ENCODE assay signal across 8 cellular contexts in the genomic region with DNA sequence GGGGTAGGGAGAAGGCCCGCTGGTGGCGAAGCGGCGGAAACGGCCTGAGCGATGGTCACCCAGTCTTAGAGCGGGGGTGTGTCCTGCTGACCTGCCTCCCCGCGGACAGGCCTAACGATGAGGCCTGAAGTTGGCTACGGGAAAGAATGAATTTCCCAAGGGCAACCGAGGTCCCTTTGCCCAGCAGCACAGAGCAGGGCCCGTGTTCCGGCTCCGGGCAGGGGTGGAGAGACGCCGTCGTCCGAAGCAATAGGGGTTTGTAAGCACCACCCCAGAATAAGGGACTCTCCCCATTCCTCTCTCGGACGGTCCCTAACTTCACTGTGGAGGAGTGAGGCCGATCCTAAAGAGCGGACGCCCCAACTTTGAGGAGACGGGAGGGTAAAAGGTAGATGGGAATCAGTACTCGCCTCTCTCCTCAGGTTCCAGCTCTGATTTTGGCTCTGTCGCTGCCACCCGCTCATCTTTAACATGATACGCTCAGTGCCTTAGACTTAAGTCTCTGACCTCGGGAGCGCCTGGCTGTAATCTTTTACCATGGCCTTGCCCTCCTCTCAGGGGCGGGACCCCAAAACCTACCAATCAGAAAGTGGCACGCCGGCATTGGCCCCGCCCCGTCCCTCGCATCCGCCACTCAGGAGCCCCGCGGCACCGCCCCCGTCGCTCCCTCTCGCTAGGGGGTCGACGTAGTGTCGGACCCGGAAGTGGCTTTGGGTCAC. TPM values are rescaled to one million over a fixed set of nuclear protein-coding genes. Genes with fewer than 3 reads are reported as not detected.
DNase-seq lines count a peak whose midpoint lies in the region; ATAC-seq, FAIRE-seq and TF ChIP-seq lines count a peak whose summit lies in the region.

Gene DDIT3 (minus strand): TSS at position 507 of the 719 bp plus-strand sequence. CDS start 3,108 bp downstream, outside the sequence.

- no peak within 1 kb of the TSS for H2AFZ ChIP-seq in H1 (ENCODE audit: low read length)

- H3K4ac ChIP-seq in H1 (replicated peaks; ENCODE audit: insufficient read length, low read depth, low read length): peak within 1 kb of the TSS; percentile 9

- H2BK12ac ChIP-seq in H1 (ENCODE audit: low read depth, low read length): peak within 1 kb of the TSS; percentile 64; the same call in 1 of the 2 replicates

- peak within 1 kb of the TSS; percentile 18; the same call in 1 of the 2 replicates for H2BK20ac ChIP-seq in H1 (ENCODE audit: low read length)

- peaks cover 20% of the 10 kb centered on the region for H3K4me1 ChIP-seq in HUES48 (ENCODE audit: control insufficient read depth, insufficient read depth, low read length)
- peaks cover 9% of the 10 kb centered on the region for H3K4me1 ChIP-seq in NT2/D1 (ENCODE audit: insufficient read depth, insufficient read length)
- peaks cover 8 to 24% (median 14%) of the 10 kb centered on the region in 4 experiments for H3K4me1 ChIP-seq in H1 (replicated peaks in 1 of 4; ENCODE audit: control insufficient read depth in 3 of 4, insufficient read depth in 4 of 4, low read length in 3 of 4)

- no peak; a peak in 1 of 3 replicates for TF ChIP-seq EP300 in H1 (IDR thresholded peaks at IDR 0.05; ENCODE audit: borderline replicate concordance in 1 of 2, low read depth in 2 of 2, low read length in 2 of 2)

- H3K27me3 ChIP-seq in HUES48 (ENCODE audit: control insufficient read depth, insufficient read depth, low read length) (no peaks in the 10 kb centered on the region), NT2/D1 (ENCODE audit: insufficient read depth, insufficient read length) (no peaks in the 10 kb centered on the region), H1 (replicated peaks in 1 of 4; ENCODE audit: control insufficient read depth in 3 of 4, extremely low read depth in 1 of 4, insufficient read depth in 3 of 4, low read length in 3 of 4) (no peaks in the 10 kb centered on the region)

- peak; percentile 98 for DNase-seq in COR-L47 (lab: John Stamatoyannopoulos, UW)
- DNase-seq in NT2/D1 (ENCODE audit: low read depth, low spot score): no peak
- peak; percentile 100 for DNase-seq in activated CD8-positive, alpha-beta memory T cell treated with anti-CD3 and anti-CD28 coated beads, Interleukin-2, amount 10 ng/mL, durations not matched to agents 7 days and 5 days
- DNase-seq in H1 (ENCODE audit: low read depth in 1 of 2, low spot score in 2 of 2): peak; percentile 96 to 100
- DNase-seq in mesenteric fat pad (ENCODE audit: low spot score): peak; percentile 100
- peak; percentile 98 for DNase-seq in stimulated activated CD8-positive, alpha-beta memory T cell treated with anti-CD3 and anti-CD28 coated beads, Interleukin-15, amount 100 ng/mL, for 1 hour (ENCODE audit: low read depth)

- peaks cover 55% of the 10 kb centered on the region for H3K4me1 Mint-ChIP-seq in activated CD8-positive, alpha-beta memory T cell treated with anti-CD3 and anti-CD28 coated beads, Interleukin-2, amount 10 ng/mL, durations not matched to agents 7 days and 5 days

- peaks cover 51% of the 10 kb centered on the region for H3K36me3 ChIP-seq in HUES48 (ENCODE audit: control insufficient read depth, insufficient read depth, low read length)
- peaks cover 59% of the 10 kb centered on the region for H3K36me3 ChIP-seq in NT2/D1 (ENCODE audit: insufficient read depth, insufficient read length, low read length)
- H3K36me3 ChIP-seq in H1 (ENCODE audit: control insufficient read depth in 2 of 4, insufficient read depth in 4 of 4, low read length in 3 of 4): peaks cover 23 to 45% (median 27%) of the 10 kb centered on the region in 4 experiments

- CTCF ChIA-PET in activated CD8-positive, alpha-beta memory T cell treated with anti-CD3 and anti-CD28 coated beads, Interleukin-2, amount 10 ng/mL, durations not matched to agents 7 days and 5 days (lab: Charles Lee): interaction anchor here (1.0 to 2.7 kb wide), 7 partner anchors 23 to 92 kb away, joined by 3 to 10 read pairs (median 3); partner anchors contain the start of genes ARHGEF25, DCTN2 and GLI1
- CTCF ChIA-PET in H1 (lab: Charles Lee; ENCODE audit: partially characterized antibody): interaction anchor here (0.8 to 2.0 kb wide), 6 partner anchors 21 to 276 kb away, joined by 3 to 5 read pairs (median 4); partner anchors contain the start of gene INHBE

- H2AK5ac ChIP-seq in H1 (ENCODE audit: low read depth, low read length): no peak within 1 kb of the TSS

- H3K23ac ChIP-seq in H1 (ENCODE audit: insufficient read length): no peak within 1 kb of the TSS

- H3K4me3 ChIP-seq in HUES48 (ENCODE audit: low read depth, low read length) (peak within 1 kb of the TSS; percentile 92), NT2/D1 (ENCODE audit: insufficient read length, low read depth) (peak within 1 kb of the TSS; percentile 84), H1 (ENCODE audit: extremely low read depth in 1 of 4, insufficient read depth in 2 of 4, low read depth in 3 of 4, low read length in 4 of 4) (peak within 1 kb of the TSS; percentile 80 to 95 (median 91))

- peak within 1 kb of the TSS; percentile 22 for H3K56ac ChIP-seq in H1 (replicated peaks; ENCODE audit: insufficient read length, low read depth, low read length)

- TF ChIP-seq RAD21 in H1 (IDR thresholded peaks at IDR 0.05 in 1 of 2, conservative IDR thresholded peaks at IDR 0.05 in 1 of 2; ENCODE audit: low read depth in 2 of 2, low read length in 2 of 2): no peak

- no peak within 1 kb of the TSS for H3K14ac ChIP-seq in H1 (ENCODE audit: insufficient read length)

- H2BK5ac ChIP-seq in H1 (ENCODE audit: low read depth, low read length): peak within 1 kb of the TSS; percentile 86

- no peaks in the 10 kb centered on the region for H3K9me3 Mint-ChIP-seq in activated CD8-positive, alpha-beta memory T cell treated with anti-CD3 and anti-CD28 coated beads, Interleukin-2, amount 10 ng/mL, durations not matched to agents 7 days and 5 days (ENCODE audit: low read depth)

- H3K4me2 ChIP-seq in H1 (ENCODE audit: insufficient read depth in 1 of 2, low read depth in 2 of 2, low read length in 2 of 2): peak within 1 kb of the TSS; percentile 81 to 96

- peak within 1 kb of the TSS; percentile 65 for H3K18ac ChIP-seq in H1 (ENCODE audit: extremely low read depth, low read length)

- H3K9me3 ChIP-seq in HUES48 (ENCODE audit: control insufficient read depth, insufficient read depth, low read length) (no peaks in the 10 kb centered on the region), NT2/D1 (ENCODE audit: insufficient read depth, low read length) (no peaks in the 10 kb centered on the region), H1 (ENCODE audit: insufficient read depth in 2 of 2, low read depth in 1 of 2, low read length in 1 of 2) (no peaks in the 10 kb centered on the region)

- peak within 1 kb of the TSS; percentile 73; the same call in 1 of the 2 replicates for H4K8ac ChIP-seq in H1 (ENCODE audit: extremely low read depth, insufficient read depth, low read length)

- no peak for FAIRE-seq in H1 (lab: Jason Lieb, UNC)

- peak within 1 kb of the TSS; percentile 93 for H3K4me3 Mint-ChIP-seq in activated CD8-positive, alpha-beta memory T cell treated with anti-CD3 and anti-CD28 coated beads, Interleukin-2, amount 10 ng/mL, durations not matched to agents 7 days and 5 days

- H3K9ac ChIP-seq in HUES48 (ENCODE audit: low read depth, low read length) (peak within 1 kb of the TSS; percentile 93), NT2/D1 (ENCODE audit: insufficient read length, low read depth) (peak within 1 kb of the TSS; percentile 95), H1 (replicated peaks in 1 of 4; ENCODE audit: extremely low read depth in 1 of 4, low read depth in 3 of 4, low read length in 3 of 4) (peak within 1 kb of the TSS; percentile 73 to 98 (median 91))

- peaks cover 0 to 29% of the 10 kb centered on the region in 2 experiments; a peak in 2 of 4 replicates for H3K79me2 ChIP-seq in H1 (ENCODE audit: control insufficient read depth in 1 of 2, insufficient read depth in 2 of 2, low read length in 2 of 2)

- peak within 1 kb of the TSS; percentile 38 for H4K5ac ChIP-seq in H1 (ENCODE audit: insufficient read length, low read depth, low read length)

- no peak within 1 kb of the TSS for H4K91ac ChIP-seq in H1 (replicated peaks; ENCODE audit: insufficient read length, low read length)

- 0 out of 2 replicates have a peak within 1 kb of the TSS, but pooled peaks have one; percentile 55 for H2BK15ac ChIP-seq in H1 (ENCODE audit: low read length)

- H3K23me2 ChIP-seq in H1 (ENCODE audit: low read depth, low read length): peaks cover 19% of the 10 kb centered on the region

- WGBS in H1 (ENCODE audit: extremely low coverage in 1 of 2, insufficient coverage in 1 of 2, insufficient read length in 1 of 2, insufficient replicate concordance in 2 of 2, low coverage in 1 of 2, low lambda C conversion rate in 2 of 2, missing lambda C conversion rate in 1 of 2), 2 experiments: 3% methylated on average over 40 of the region's 48 CpGs; no CpG with 5 or more reads in 1 of the 2 experiments

- TF ChIP-seq POLR2A in H1 (IDR thresholded peaks at IDR 0.05; ENCODE audit: control extremely low read depth in 1 of 2, low read depth in 2 of 2, low read length in 2 of 2): peak in 1 of 2 experiments; percentile 99; a peak in 2 of 3 replicates

- H3K27me3 Mint-ChIP-seq in activated CD8-positive, alpha-beta memory T cell treated with anti-CD3 and anti-CD28 coated beads, Interleukin-2, amount 10 ng/mL, durations not matched to agents 7 days and 5 days: no peaks in the 10 kb centered on the region

- H3K36me3 Mint-ChIP-seq in activated CD8-positive, alpha-beta memory T cell treated with anti-CD3 and anti-CD28 coated beads, Interleukin-2, amount 10 ng/mL, durations not matched to agents 7 days and 5 days: peaks cover 49% of the 10 kb centered on the region

- POLR2A ChIA-PET in H1 (lab: Charles Lee; ENCODE audit: partially characterized antibody): interaction anchor here (0.8 to 6.0 kb wide), 36 partner anchors 9 to 1333 kb away, joined by 3 to 60 read pairs (median 4); partner anchors contain the start of genes ARHGEF25, DCTN2, KIF5A and LRP1

- no peak within 1 kb of the TSS for H2BK120ac ChIP-seq in H1 (replicated peaks; ENCODE audit: low read depth, low read length)

- no peak; a peak in 1 of 4 replicates for TF ChIP-seq CTCF in H1 (IDR thresholded peaks at IDR 0.05; ENCODE audit: control extremely low read depth in 1 of 3, insufficient read depth in 1 of 3, low read depth in 1 of 3, low read length in 3 of 3)

- peaks cover 7 to 17% of the 10 kb centered on the region in 2 experiments for H4K20me1 ChIP-seq in H1 (replicated peaks in 1 of 2; ENCODE audit: control insufficient read depth in 1 of 2, insufficient read depth in 2 of 2, low read length in 2 of 2)

- H3K27ac Mint-ChIP-seq in activated CD8-positive, alpha-beta memory T cell treated with anti-CD3 and anti-CD28 coated beads, Interleukin-2, amount 10 ng/mL, durations not matched to agents 7 days and 5 days: peak within 1 kb of the TSS; percentile 100

- H3K79me1 ChIP-seq in H1 (ENCODE audit: low read depth, low read length): no peaks in the 10 kb centered on the region; the same call in 1 of the 2 replicates

- ATAC-seq in GM21390 (IDR thresholded peaks at IDR 0.05; ENCODE audit: unreplicated experiment): peak; percentile 69
- peak; percentile 73 for ATAC-seq in activated CD8-positive, alpha-beta memory T cell treated with anti-CD3 and anti-CD28 coated beads, Interleukin-2, amount 10 ng/mL, durations not matched to agents 7 days and 5 days

- H3K27ac ChIP-seq in HUES48 (ENCODE audit: low read depth, low read length): peak within 1 kb of the TSS; percentile 99
- H3K27ac ChIP-seq in H1 (ENCODE audit: low read depth, low read length): peak within 1 kb of the TSS; percentile 88

RNA-seq across cellular contexts. Expression of gene DDIT3, which starts in this region (rescaled TPM):
- 10 to 100 TPM; 15.3 to 15.9 TPM for total RNA-seq in activated CD8-positive, alpha-beta memory T cell treated with anti-CD3 and anti-CD28 coated beads, Interleukin-2, amount 10 ng/mL, durations not matched to agents 7 days and 5 days
- total RNA-seq in H1 (2021; fragmentation: NEBNext Ultra II Directional; extraction: Animal tissue kit (Norgen Biotek cat#: 25700)): 4.9 TPM in 2 replicates
- 4.7 and 5.7 TPM in 2 replicates for polyA plus RNA-seq in H1 (2011; rRNA removed)
- 8.3 TPM for polyA plus RNA-seq in H1 (2011; cell fraction: cytosol; rRNA removed)
- 7.3 TPM for polyA plus RNA-seq in H1 (2011; cell fraction: nucleus; rRNA removed)
- 7.7 to 11.2 TPM (median 8.3 TPM) in 4 replicates for polyA plus RNA-seq in H1 (2012, experiment 1 of 2)
- polyA plus RNA-seq in H1 (2012, experiment 2 of 2): 3.0 TPM
- polyA plus RNA-seq in H1 (2013, experiment 1 of 2): 5.7 TPM
- 5.5 TPM for polyA plus RNA-seq in H1 (2013, experiment 2 of 2)
- 6.0 and 7.0 TPM in 2 replicates for polyA minus RNA-seq in H1 (2011; rRNA and poly(A)+ RNA removed)
- 4.0 TPM for polyA minus RNA-seq in H1 (2011; cell fraction: cytosol; rRNA and poly(A)+ RNA removed)
- polyA minus RNA-seq in H1 (2011; cell fraction: nucleus; rRNA and poly(A)+ RNA removed): 14.7 TPM
- total RNA-seq in mesenteric fat pad: 32.2 TPM
